In the genomic region with DNA sequence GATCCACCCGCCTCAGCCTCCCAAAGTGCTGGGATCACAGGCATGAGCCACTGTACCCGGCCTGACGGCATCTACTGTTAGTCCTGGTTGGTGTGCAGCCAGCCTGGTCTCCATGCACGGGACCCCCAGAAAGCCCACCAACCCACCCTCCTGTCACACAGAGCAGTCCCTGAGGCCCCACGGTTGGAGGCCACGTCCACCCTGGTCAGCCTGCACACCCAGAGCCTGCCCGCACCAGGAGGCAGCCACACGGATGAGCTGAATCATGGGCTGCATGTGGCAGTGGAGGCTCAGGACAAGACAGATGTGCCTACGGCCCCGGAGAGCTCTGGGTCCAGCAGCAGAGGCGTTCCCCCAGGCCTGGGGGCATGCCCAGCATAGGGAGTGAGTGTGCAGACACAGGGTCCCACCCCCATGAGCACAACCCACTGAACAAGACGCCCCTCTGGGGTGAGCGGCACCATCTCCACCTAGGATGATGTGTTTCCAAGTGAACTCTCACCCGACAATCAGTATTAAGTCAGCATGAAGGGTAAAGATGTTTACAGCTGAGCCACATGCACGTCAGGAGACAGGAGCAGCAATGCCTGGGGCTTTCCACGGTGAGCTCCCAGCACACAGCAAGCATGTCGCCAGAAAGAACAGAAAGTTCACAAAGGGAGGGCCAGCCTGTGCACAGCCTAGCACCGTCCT, we compare ENCODE assay signal across 23 cellular contexts.
DNase-seq lines count a peak whose midpoint lies in the region; ATAC-seq and TF ChIP-seq lines count a peak whose summit lies in the region.
"Had no signal": no experiment of that assay in that cellular context is flagged by ENCODE, and none has a peak within 500 bp of the region (broad histone marks: within the 10 kb centered on the region; RNA-seq: fewer than 3 reads in every experiment).

No MANE protein-coding gene starts in this region.

- peak; percentile 21 for DNase-seq in DMS53 (lab: John Stamatoyannopoulos, UW)
- DNase-seq in DMS53 treated with DMSO at 0.1 percent for 48 hours (lab: John Stamatoyannopoulos, UW; ENCODE audit: unreplicated experiment) = no peak
- peak; percentile 31 for DNase-seq in choroid plexus epithelial cell (ENCODE audit: low read depth)
- no peak for DNase-seq in naive B cell
- no peak for DNase-seq in upper lobe of right lung
- no peak for DNase-seq in LoVo (ENCODE audit: low spot score)
- no peak for DNase-seq in iPS-NIHi11 (ENCODE audit: low spot score)
- DNase-seq in stimulated activated CD4-positive, alpha-beta T cell treated with anti-CD3 and anti-CD28 coated beads, Interleukin-1b, Interleukin-23, amount 100 ng/mL, for 48 hours = no peak
- DNase-seq: activated CD4-positive, alpha-beta T cell treated with anti-CD3 and anti-CD28 coated beads, Interleukin-2, amount 50 U/mL, for 48 hours; activated effector memory CD4-positive, alpha-beta T cell treated with Interleukin-2 at 50 U/mL for 16 hours; DND-41; H9; KG1; mammary epithelial cell; naive thymus-derived CD8-positive, alpha-beta T cell; NCI-H187; stimulated activated CD4-positive, alpha-beta T cell treated with anti-CD3 and anti-CD28 coated beads, Interleukin-2, amount 100 ng/mL, for 24 hours; stimulated activated naive CD4-positive, alpha-beta T cell; T1000 had no signal

- peaks cover 3 to 36% (median 25%) of the 10 kb centered on the region in 3 donors for H3K27me3 Mint-ChIP-seq in naive B cell
- H3K27me3 Mint-ChIP-seq: naive thymus-derived CD8-positive, alpha-beta T cell had no signal

- TF ChIP-seq CTCF in choroid plexus epithelial cell (conservative IDR thresholded peaks at IDR 0.05; ENCODE audit: low read depth, low read length) (no peak), upper lobe of right lung (IDR thresholded peaks at IDR 0.05) (no peak)

- peak overlapping the region; percentile 74 to 96 (median 90) for H3K27ac Mint-ChIP-seq in naive B cell
- H3K27ac Mint-ChIP-seq: progenitor cell of endocrine pancreas had no signal

- H3K36me3 Mint-ChIP-seq in naive B cell = no peaks in the 10 kb centered on the region

- peaks cover 0 to 2% (median 0%) of the 10 kb centered on the region in 7 donors for H3K9me3 Mint-ChIP-seq in naive B cell
- H3K9me3 Mint-ChIP-seq: H9; naive thymus-derived CD8-positive, alpha-beta T cell had no signal

- H3K4me1 ChIP-seq in upper lobe of right lung = peaks cover 11% of the 10 kb centered on the region

- H3K4me3 Mint-ChIP-seq in naive B cell = no peak overlapping the region
- H3K4me3 Mint-ChIP-seq: naive thymus-derived CD8-positive, alpha-beta T cell; WTC11 had no signal

- H3K27me3 ChIP-seq in upper lobe of right lung = peaks cover 7% of the 10 kb centered on the region
- H3K27me3 ChIP-seq: thyroid gland had no signal

- no peaks in the 10 kb centered on the region for H3K9me3 ChIP-seq in upper lobe of right lung
- H3K9me3 ChIP-seq: thyroid gland had no signal

- H3K4me3 ChIP-seq in choroid plexus epithelial cell (ENCODE audit: low read depth, low read length) = no peak overlapping the region
- no peak overlapping the region for H3K4me3 ChIP-seq in upper lobe of right lung
- H3K4me3 ChIP-seq: thyroid gland had no signal

- H3K4me1 Mint-ChIP-seq in naive B cell = peaks cover 21 to 32% (median 26%) of the 10 kb centered on the region in 3 donors

- no peak overlapping the region for H3K27ac ChIP-seq in upper lobe of right lung
- H3K27ac ChIP-seq: 22Rv1 had no signal

- ATAC-seq in naive B cell (ENCODE audit: low read depth in 2 of 2) (peak; percentile 25 to 60), upper lobe of right lung (peak; percentile 7)
- ATAC-seq: naive thymus-derived CD8-positive, alpha-beta T cell; WTC11 had no signal

- intact Hi-C loops in upper lobe of right lung (cut with DNase I) = no loop called here

- no peaks in the 10 kb centered on the region for H3K36me3 ChIP-seq in upper lobe of right lung
- H3K36me3 ChIP-seq: thyroid gland had no signal

Comparison
In these comparisons a context has a peak if more than half of its experiments do, and no peak if none do; other contexts are left out.
1. DNase-seq: peak in DMS53 (single experiment) and choroid plexus epithelial cell (single experiment); none in DMS53 treated with DMSO at 0.1 percent for 48 hours (single experiment), naive B cell (single experiment), upper lobe of right lung (single experiment), LoVo (single experiment), iPS-NIHi11 (single experiment) and stimulated activated CD4-positive, alpha-beta T cell treated with anti-CD3 and anti-CD28 coated beads, Interleukin-1b, Interleukin-23, amount 100 ng/mL, for 48 hours (single experiment).